In the genomic region with DNA sequence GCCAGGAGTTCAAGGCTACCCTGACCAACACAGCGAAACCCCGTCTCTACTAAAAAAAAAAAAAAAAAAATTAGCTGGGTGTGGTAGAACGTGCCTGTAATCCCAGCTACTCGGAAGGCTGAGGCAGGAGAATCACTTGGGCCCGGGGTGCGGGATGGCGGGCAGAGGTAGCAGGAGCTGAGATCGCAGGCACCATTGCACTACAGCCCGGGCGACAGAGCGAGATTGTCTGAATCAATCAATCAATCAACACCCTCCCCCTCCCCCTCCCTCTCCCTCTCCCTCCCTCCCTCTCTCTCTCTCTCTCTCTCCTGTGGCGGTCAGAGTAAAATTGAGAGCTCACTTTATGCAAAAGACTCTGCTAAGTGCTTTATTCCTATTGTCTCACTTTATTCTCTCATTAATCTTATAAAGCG, we compare ENCODE assay signal across 1 cellular context.
A peak's percentile ranks its signal among the peaks of the same experiment; 100 is the strongest.
TF ChIP-seq lines count a peak whose summit lies in the region.

No MANE protein-coding gene starts in this region.

TF ChIP-seq in K562, 482 proteins besides CTCF, POLR2A, EP300 and RAD21 (continued from another document):
- TF ChIP-seq MBD1 (CRISPR knock-in tag; IDR thresholded peaks at IDR 0.05) (0 out of 2 replicates have a peak, but pooled peaks have one; percentile 51), KDM1A (IDR thresholded peaks at IDR 0.05) (peak in 1 of 2 experiments; percentile 99; a peak in 2 of 4 replicates), ZNF384 (IDR thresholded peaks at IDR 0.05; ENCODE audit: low read depth, low read length) (peak; percentile 56), KHSRP (IDR thresholded peaks at IDR 0.05) (no peak), RBBP5 (IDR thresholded peaks at IDR 0.05; ENCODE audit: borderline replicate concordance, insufficient read depth, low read length, poor library complexity, severe bottlenecking) (peak; percentile 1), NEUROD1 (IDR thresholded peaks at IDR 0.05; ENCODE audit: borderline replicate concordance, low read depth, low read length, partially characterized antibody) (peak; percentile 35), DPF2 (IDR thresholded peaks at IDR 0.05) (0 out of 2 replicates have a peak, but pooled peaks have one; percentile 51)
- TF ChIP-seq, protein P1, sequence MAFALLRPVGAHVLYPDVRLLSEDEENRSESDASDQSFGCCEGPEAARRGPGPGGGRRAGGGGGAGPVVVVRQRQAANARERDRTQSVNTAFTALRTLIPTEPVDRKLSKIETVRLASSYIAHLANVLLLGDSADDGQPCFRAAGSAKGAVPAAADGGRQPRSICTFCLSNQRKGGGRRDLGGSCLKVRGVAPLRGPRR (CRISPR knock-in tag; IDR thresholded peaks at IDR 0.05) = no peak
